Comparison of ENCODE assay signal across 15 cellular contexts in genomic region chr3:157271283-157271882, GRCh38.
DNase-seq lines count a peak whose midpoint lies in the region; TF ChIP-seq lines count a peak whose summit lies in the region.
"Had no signal": no experiment of that assay in that cellular context is flagged by ENCODE, and none has a peak within 500 bp of the region (broad histone marks: within the 10 kb centered on the region; RNA-seq: fewer than 3 reads in every experiment).

No MANE protein-coding gene starts in this region.

- H3K4me3 ChIP-seq in Loucy (ENCODE audit: low read length, poor library complexity, severe bottlenecking) (no peak overlapping the region), endodermal cell (ENCODE audit: low read length) (no peak overlapping the region), WERI-Rb-1 (ENCODE audit: low read depth, low read length) (no peak overlapping the region)

- 91 to 100% methylated on average over 5 to 8 of the region's 8 CpGs for WGBS in endodermal cell (ENCODE audit: insufficient coverage in 1 of 2, insufficient read length in 1 of 2), 2 experiments

- H3K9me3 ChIP-seq in Loucy (ENCODE audit: insufficient read depth, low read depth, low read length) = no peaks in the 10 kb centered on the region
- H3K9me3 ChIP-seq in endodermal cell (ENCODE audit: control insufficient read depth, low read length) = no peaks in the 10 kb centered on the region
- H3K9me3 ChIP-seq in WERI-Rb-1 (ENCODE audit: severe bottlenecking) = no peaks in the 10 kb centered on the region

- no peaks in the 10 kb centered on the region for H3F3A ChIP-seq in Loucy (ENCODE audit: low read depth)

- no peaks in the 10 kb centered on the region for H3K4me1 Mint-ChIP-seq in endodermal cell
- no peaks in the 10 kb centered on the region for H3K4me1 Mint-ChIP-seq in activated CD4-positive, alpha-beta T cell treated with anti-CD3 and anti-CD28 coated beads, Interleukin-2, amount 10 ng/mL, durations not matched to agents 24 days and 14 days
- H3K4me1 Mint-ChIP-seq: CD4-positive, CD25-positive, alpha-beta regulatory T cell had no signal

- no peaks in the 10 kb centered on the region for H3K27me3 Mint-ChIP-seq in endodermal cell (ENCODE audit: insufficient read depth)
- H3K27me3 Mint-ChIP-seq in activated CD4-positive, alpha-beta T cell treated with anti-CD3 and anti-CD28 coated beads, Interleukin-2, amount 10 ng/mL, durations not matched to agents 24 days and 14 days = peaks cover 6% of the 10 kb centered on the region

- TF ChIP-seq CTCF in Loucy (conservative IDR thresholded peaks at IDR 0.05; ENCODE audit: low read length) (no peak; the same call in 1 of the 2 replicates), endodermal cell (conservative IDR thresholded peaks at IDR 0.05) (peak; percentile 21), WERI-Rb-1 (IDR thresholded peaks at IDR 0.05; ENCODE audit: low read depth, low read length) (no peak)

- H3K36me3 ChIP-seq in Loucy (ENCODE audit: insufficient read depth, low read length) (no peaks in the 10 kb centered on the region), endodermal cell (ENCODE audit: control insufficient read depth, insufficient read depth, low read length) (no peaks in the 10 kb centered on the region), WERI-Rb-1 (no peaks in the 10 kb centered on the region)

- peak overlapping the region; percentile 4 for H3K9ac ChIP-seq in Loucy (ENCODE audit: low read depth, low read length, poor library complexity, severe bottlenecking)
- no peak overlapping the region for H3K9ac ChIP-seq in endodermal cell (ENCODE audit: extremely low read depth, low read length, poor library complexity, severe bottlenecking)

- H3K27ac ChIP-seq in endodermal cell (ENCODE audit: low read depth, low read length) (no peak overlapping the region), WERI-Rb-1 (no peak overlapping the region)

- H3K36me3 Mint-ChIP-seq in endodermal cell (ENCODE audit: low read depth) = no peaks in the 10 kb centered on the region
- no peaks in the 10 kb centered on the region for H3K36me3 Mint-ChIP-seq in activated CD4-positive, alpha-beta T cell treated with anti-CD3 and anti-CD28 coated beads, Interleukin-2, amount 10 ng/mL, durations not matched to agents 24 days and 14 days (ENCODE audit: low read depth)
- H3K36me3 Mint-ChIP-seq: CD4-positive, CD25-positive, alpha-beta regulatory T cell had no signal

- H3K27me3 ChIP-seq in Loucy (ENCODE audit: insufficient read depth, low read length, poor library complexity, severe bottlenecking) (no peaks in the 10 kb centered on the region), endodermal cell (ENCODE audit: control insufficient read depth, insufficient read depth, low read length, poor library complexity, severe bottlenecking) (no peaks in the 10 kb centered on the region), WERI-Rb-1 (ENCODE audit: insufficient read depth, low read depth, severe bottlenecking) (no peaks in the 10 kb centered on the region)

- DNase-seq in DMS 273 (lab: John Stamatoyannopoulos, UW; ENCODE audit: unreplicated experiment) (peak; percentile 56), SK-N-DZ (ENCODE audit: low spot score) (peak; percentile 44), endodermal cell (no peak), WERI-Rb-1 (no peak), COR-L47 (lab: John Stamatoyannopoulos, UW) (no peak)
- no peak for DNase-seq in activated CD4-positive, CD25-positive, alpha-beta regulatory T cell (lab: John Stamatoyannopoulos, UW)
- DNase-seq in activated CD4-positive, alpha-beta T cell treated with anti-CD3 and anti-CD28 coated beads, Interleukin-2, amount 10 ng/mL, durations not matched to agents 24 days and 14 days = no peak
- DNase-seq: CD4-positive, CD25-positive, alpha-beta regulatory T cell; KG1; NCI-H1048; NCI-H1436 treated with DMSO at 0.1 percent for 48 hours; NCI-H345; NCI-H774; Right ventricle myocardium superior had no signal

- H4K20me1 ChIP-seq in Loucy (ENCODE audit: insufficient read depth, low read length, poor library complexity, severe bottlenecking) = no peaks in the 10 kb centered on the region

- H3K9me2 ChIP-seq in Loucy (replicated peaks; ENCODE audit: low read depth, low read length) = no peaks in the 10 kb centered on the region

- intact Hi-C loops in activated CD4-positive, alpha-beta T cell treated with anti-CD3 and anti-CD28 coated beads, Interleukin-2, amount 10 ng/mL, durations not matched to agents 24 days and 14 days (cut with micrococcal nuclease) = no loop called here

- H3K9me3 Mint-ChIP-seq in endodermal cell = no peaks in the 10 kb centered on the region
- no peaks in the 10 kb centered on the region for H3K9me3 Mint-ChIP-seq in activated CD4-positive, alpha-beta T cell treated with anti-CD3 and anti-CD28 coated beads, Interleukin-2, amount 10 ng/mL, durations not matched to agents 24 days and 14 days

- peaks cover 36% of the 10 kb centered on the region for H3K4me1 ChIP-seq in Loucy (ENCODE audit: insufficient read depth, low read length, poor library complexity, severe bottlenecking)
- no peaks in the 10 kb centered on the region for H3K4me1 ChIP-seq in endodermal cell (ENCODE audit: control insufficient read depth, insufficient read depth, low read length)

- H3K79me2 ChIP-seq in Loucy (ENCODE audit: insufficient read depth, low read length) = no peaks in the 10 kb centered on the region

- peak overlapping the region; percentile 23 for H3K4me2 ChIP-seq in Loucy (ENCODE audit: low read depth, low read length, poor library complexity, severe bottlenecking)

- H3K4me3 Mint-ChIP-seq in endodermal cell = no peak overlapping the region
- H3K4me3 Mint-ChIP-seq in activated CD4-positive, alpha-beta T cell treated with anti-CD3 and anti-CD28 coated beads, Interleukin-2, amount 10 ng/mL, durations not matched to agents 24 days and 14 days = no peak overlapping the region
- H3K4me3 Mint-ChIP-seq: CD4-positive, CD25-positive, alpha-beta regulatory T cell had no signal

- no peak overlapping the region for H3K27ac Mint-ChIP-seq in endodermal cell
- H3K27ac Mint-ChIP-seq in activated CD4-positive, alpha-beta T cell treated with anti-CD3 and anti-CD28 coated beads, Interleukin-2, amount 10 ng/mL, durations not matched to agents 24 days and 14 days = no peak overlapping the region
- H3K27ac Mint-ChIP-seq: CD4-positive, CD25-positive, alpha-beta regulatory T cell had no signal

- 0 out of 2 replicates have a peak overlapping the region, but pooled peaks have one; percentile 1 for H2AFZ ChIP-seq in Loucy (ENCODE audit: low read length)

Comparison
In these comparisons a context has a peak if more than half of its experiments do, and no peak if none do; other contexts are left out.
1. DNase-seq: peak in DMS 273 (single experiment) and SK-N-DZ (single experiment); none in endodermal cell (single experiment), WERI-Rb-1 (single experiment), COR-L47 (single experiment), activated CD4-positive, CD25-positive, alpha-beta regulatory T cell (0 of 4) and activated CD4-positive, alpha-beta T cell treated with anti-CD3 and anti-CD28 coated beads, Interleukin-2, amount 10 ng/mL, durations not matched to agents 24 days and 14 days (single experiment).